ENCODE assay signal across 11 cellular contexts in the genomic region with DNA sequence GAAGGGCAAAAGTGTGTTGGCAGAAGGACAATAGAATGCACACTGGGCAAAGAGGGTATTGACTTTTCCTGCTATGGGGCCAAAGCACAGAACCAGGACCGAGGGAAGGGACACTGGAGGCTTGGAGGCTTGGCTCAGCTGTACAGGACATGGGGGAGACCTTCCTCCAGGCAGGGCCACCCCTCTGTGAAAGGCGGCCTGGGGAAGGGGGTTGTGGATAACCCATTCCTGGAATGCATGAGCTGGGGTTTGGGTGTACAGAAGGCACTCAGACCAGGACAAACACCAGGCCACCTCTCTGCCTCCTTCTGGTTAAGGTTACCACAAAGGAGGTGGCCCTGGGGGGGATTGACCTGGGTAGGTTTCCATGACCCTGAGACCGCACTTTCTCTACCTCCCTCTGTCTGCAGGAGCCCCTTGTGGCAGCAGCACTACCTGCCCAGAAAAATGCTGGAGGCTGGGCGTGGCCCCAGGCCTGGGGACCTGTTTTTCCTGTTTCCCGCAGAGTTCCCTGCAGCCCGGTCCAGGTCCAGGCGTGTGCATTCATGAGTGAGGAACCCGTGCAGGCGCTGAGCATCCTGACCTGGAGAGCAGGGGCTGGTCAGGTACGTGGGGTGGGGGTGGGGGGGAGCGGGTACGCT. TPM values are rescaled to one million over a fixed set of nuclear protein-coding genes. Genes with fewer than 3 reads are reported as not detected.
DNase-seq lines count a peak whose midpoint lies in the region; ATAC-seq, FAIRE-seq and TF ChIP-seq lines count a peak whose summit lies in the region.
"Had no signal": no experiment of that assay in that cellular context is flagged by ENCODE, and none has a peak within 500 bp of the region (broad histone marks: within the 10 kb centered on the region; RNA-seq: fewer than 3 reads in every experiment).

No MANE protein-coding gene starts in this region.

- POLR2A ChIA-PET in MCF 10A (lab: Yijun Ruan, JAX), result no interaction called here
- POLR2A ChIA-PET in naive thymus-derived CD8-positive, alpha-beta T cell (lab: Charles Lee), result no interaction called here
- POLR2A ChIA-PET in OCI-LY7 (lab: Charles Lee), result interaction anchor here (0.7 kb wide), 1 partner anchor 35 kb away, joined by 5 read pairs; no protein-coding TSS in a partner anchor

- in situ Hi-C loops in T47D (cut with HindIII; ENCODE audit: low pct_unique_long_range_greater_than_20kb, low sequenced_read_pairs), result no loop called here

- no peaks in the 10 kb centered on the region for H4K20me1 ChIP-seq in OCI-LY7 (ENCODE audit: insufficient read depth, low read length)

- no peak overlapping the region for H3K4me2 ChIP-seq in OCI-LY7 (ENCODE audit: low read length)

- no peaks in the 10 kb centered on the region for H3K4me1 Mint-ChIP-seq in MCF 10A (ENCODE audit: insufficient read depth, unreplicated experiment)
- peaks cover 0 to 8% (median 3%) of the 10 kb centered on the region in 4 donors for H3K4me1 Mint-ChIP-seq in naive thymus-derived CD8-positive, alpha-beta T cell
- H3K4me1 Mint-ChIP-seq: activated T-helper 17 cell treated with anti-CD3 and anti-CD28 coated beads, Interleukin-2, amount 50 U/mL, for 72 hours had no signal

- H3K9me3 Mint-ChIP-seq in MCF 10A (ENCODE audit: unreplicated experiment), result no peaks in the 10 kb centered on the region
- H3K9me3 Mint-ChIP-seq in naive thymus-derived CD8-positive, alpha-beta T cell, result no peaks in the 10 kb centered on the region
- H3K9me3 Mint-ChIP-seq: activated T-helper 17 cell treated with anti-CD3 and anti-CD28 coated beads, Interleukin-2, amount 50 U/mL, for 72 hours had no signal

- H3K36me3 Mint-ChIP-seq in MCF 10A (ENCODE audit: insufficient read depth, unreplicated experiment), result no peaks in the 10 kb centered on the region
- H3K36me3 Mint-ChIP-seq in naive thymus-derived CD8-positive, alpha-beta T cell, result no peaks in the 10 kb centered on the region

- H3K4me3 ChIP-seq in bronchial epithelial cell (ENCODE audit: low read depth, low read length), result no peak overlapping the region
- H3K4me3 ChIP-seq in lower lobe of right lung, result no peak overlapping the region
- no peak overlapping the region for H3K4me3 ChIP-seq in OCI-LY7 (ENCODE audit: low read depth, low read length, poor library complexity, severe bottlenecking)

- no peaks in the 10 kb centered on the region for H3K27me3 Mint-ChIP-seq in MCF 10A (ENCODE audit: insufficient read depth, unreplicated experiment)
- peaks cover 2 to 11% (median 4%) of the 10 kb centered on the region in 5 donors for H3K27me3 Mint-ChIP-seq in naive thymus-derived CD8-positive, alpha-beta T cell
- H3K27me3 Mint-ChIP-seq: activated T-helper 17 cell treated with anti-CD3 and anti-CD28 coated beads, Interleukin-2, amount 50 U/mL, for 72 hours had no signal

- no peak overlapping the region for H3K27ac Mint-ChIP-seq in MCF 10A (ENCODE audit: low read depth, unreplicated experiment)
- H3K27ac Mint-ChIP-seq in naive thymus-derived CD8-positive, alpha-beta T cell, result peak overlapping the region in 1 of 10 donors; percentile 19
- H3K27ac Mint-ChIP-seq: activated T-helper 17 cell treated with anti-CD3 and anti-CD28 coated beads, Interleukin-2, amount 50 U/mL, for 72 hours had no signal

- no peaks in the 10 kb centered on the region for H3K9me3 ChIP-seq in lower lobe of right lung
- no peaks in the 10 kb centered on the region for H3K9me3 ChIP-seq in OCI-LY7 (ENCODE audit: low read length)

- BruUV-seq in MCF 10A (replicated peaks; lab: Mats Ljungman, UMichigan), result no TSS peak
- BruUV-seq in OCI-LY7 (replicated peaks; lab: Mats Ljungman, UMichigan), result no TSS peak

- H3K27me3 ChIP-seq in bronchial epithelial cell (ENCODE audit: control insufficient read depth, insufficient read depth, low read length) (no peaks in the 10 kb centered on the region), lower lobe of right lung (ENCODE audit: low read depth) (no peaks in the 10 kb centered on the region)

- peaks cover 28% of the 10 kb centered on the region for H3K36me3 ChIP-seq in bronchial epithelial cell (ENCODE audit: control insufficient read depth, insufficient read depth, low read length)
- H3K36me3 ChIP-seq in lower lobe of right lung, result no peaks in the 10 kb centered on the region
- H3K36me3 ChIP-seq in OCI-LY7 (ENCODE audit: insufficient read depth, low read length), result no peaks in the 10 kb centered on the region

- no peak overlapping the region for H2AFZ ChIP-seq in OCI-LY7 (ENCODE audit: low read length)

- intact Hi-C loops in MCF 10A (cut with micrococcal nuclease), result no loop called here
- intact Hi-C loops in lower lobe of right lung (cut with DNase I), result no loop called here
- intact Hi-C loops in OCI-LY7 (cut with micrococcal nuclease; ENCODE audit: unreplicated experiment), result no loop called here

- no peak for FAIRE-seq in bronchial epithelial cell (lab: Jason Lieb, UNC)
- FAIRE-seq: TTC549 had no signal

- CTCF ChIA-PET in MCF 10A (lab: Yijun Ruan, JAX) (interaction anchor here (2.3 kb wide), 1 partner anchor 9 kb away, joined by 10 read pairs; no protein-coding TSS in a partner anchor), OCI-LY7 (lab: Charles Lee; ENCODE audit: unreplicated experiment) (interaction anchor here (0.6 to 0.8 kb wide), 2 partner anchors 8 to 19 kb away, joined by 3 read pairs; no protein-coding TSS in a partner anchor)

- H3K27ac ChIP-seq in lower lobe of right lung, result no peak overlapping the region
- no peak overlapping the region for H3K27ac ChIP-seq in OCI-LY7 (ENCODE audit: low read depth, low read length, poor library complexity, severe bottlenecking)

- H3K9me2 ChIP-seq in OCI-LY7 (ENCODE audit: insufficient read depth, low read length), result no peaks in the 10 kb centered on the region

- TF ChIP-seq CTCF in MCF 10A (IDR thresholded peaks at IDR 0.05; ENCODE audit: unreplicated experiment) (no peak), bronchial epithelial cell (IDR thresholded peaks at IDR 0.05; ENCODE audit: insufficient read depth, low read length, severe bottlenecking) (peak; percentile 69), lower lobe of right lung (IDR thresholded peaks at IDR 0.05) (no peak), OCI-LY7 (conservative IDR thresholded peaks at IDR 0.05; ENCODE audit: low read length) (no peak)

- peak; percentile 90 to 96 for DNase-seq in T47D (ENCODE audit: low read depth in 1 of 2, low spot score in 1 of 2)
- DNase-seq in MCF 10A (ENCODE audit: unreplicated experiment), result no peak
- peak; percentile 88 for DNase-seq in bronchial epithelial cell (ENCODE audit: low read depth)
- DNase-seq in lower lobe of right lung, result peak; percentile 84
- DNase-seq in naive thymus-derived CD8-positive, alpha-beta T cell, result no peak
- DNase-seq in hippocampal formation (lab: John Stamatoyannopoulos, UW), result no peak
- DNase-seq in OCI-LY7 (ENCODE audit: low spot score), result no peak
- DNase-seq in glomerular visceral epithelial cell (ENCODE audit: extremely low spot score), result no peak
- DNase-seq: IMR-90 had no signal

- peak; percentile 86 to 92 for ATAC-seq in lower lobe of right lung
- no peak for ATAC-seq in naive thymus-derived CD8-positive, alpha-beta T cell
- ATAC-seq: activated T-helper 17 cell treated with anti-CD3 and anti-CD28 coated beads, Interleukin-2, amount 50 U/mL, for 72 hours had no signal

- no peak overlapping the region for H3K4me3 Mint-ChIP-seq in MCF 10A (ENCODE audit: unreplicated experiment)
- no peak overlapping the region for H3K4me3 Mint-ChIP-seq in naive thymus-derived CD8-positive, alpha-beta T cell
- H3K4me3 Mint-ChIP-seq: activated T-helper 17 cell treated with anti-CD3 and anti-CD28 coated beads, Interleukin-2, amount 50 U/mL, for 72 hours had no signal

- H3K79me2 ChIP-seq in OCI-LY7 (ENCODE audit: insufficient read depth, low read depth, low read length), result no peaks in the 10 kb centered on the region

- peaks cover 12% of the 10 kb centered on the region for H3K4me1 ChIP-seq in lower lobe of right lung
- H3K4me1 ChIP-seq in OCI-LY7 (ENCODE audit: insufficient read depth, low read length, poor library complexity, severe bottlenecking), result no peaks in the 10 kb centered on the region

RNA-seq across cellular contexts. Expression of gene P2RY2, which starts 9.6 kb away (rescaled TPM):
- total RNA-seq in MCF 10A (2022) (0.56 and 1.0 TPM in 2 replicates), bronchial epithelial cell (9.0 and 13.7 TPM in 2 replicates), lower lobe of right lung (6.5 TPM), OCI-LY7 (2022) (not detected in 2 replicates)
- total RNA-seq in naive thymus-derived CD8-positive, alpha-beta T cell, result not detected
- polyA plus RNA-seq in naive thymus-derived CD8-positive, alpha-beta T cell, result not detected
- not detected in 2 replicates for total RNA-seq in OCI-LY7 (2014; rRNA removed; shearing (Covaris generic))
- total RNA-seq: activated T-helper 17 cell treated with anti-CD3 and anti-CD28 coated beads, Interleukin-2, amount 50 U/mL, for 72 hours; IMR-90 had no signal
- polyA plus RNA-seq: IMR-90 had no signal

RNA-seq across cellular contexts. Expression of gene P2RY6, which starts 44.4 kb away (rescaled TPM):
- total RNA-seq in MCF 10A (2022) (not detected in 2 replicates), bronchial epithelial cell (0.26 TPM in 1 of 2 replicates, not detected in the other), lower lobe of right lung (3.6 TPM), OCI-LY7 (2022) (not detected in 2 replicates)
- total RNA-seq in naive thymus-derived CD8-positive, alpha-beta T cell, result under 1 TPM in 1 of 2 experiments, not detected in 1; 0.52 TPM
- polyA plus RNA-seq in naive thymus-derived CD8-positive, alpha-beta T cell, result not detected
- not detected in 2 replicates for total RNA-seq in OCI-LY7 (2014; rRNA removed; shearing (Covaris generic))
- total RNA-seq: activated T-helper 17 cell treated with anti-CD3 and anti-CD28 coated beads, Interleukin-2, amount 50 U/mL, for 72 hours; IMR-90 had no signal

Comparison
In these comparisons a context has a peak if more than half of its experiments do, and no peak if none do; other contexts are left out.
1. DNase-seq: peak in T47D (2 of 2), bronchial epithelial cell (single experiment) and lower lobe of right lung (single experiment); none in MCF 10A (single experiment), naive thymus-derived CD8-positive, alpha-beta T cell (0 of 10), hippocampal formation (0 of 2), OCI-LY7 (single experiment) and glomerular visceral epithelial cell (single experiment).
2. ATAC-seq: peak in lower lobe of right lung (2 of 2); none in naive thymus-derived CD8-positive, alpha-beta T cell (0 of 2).